Comparison of ENCODE assay signal across 8 cellular contexts in the genomic region with DNA sequence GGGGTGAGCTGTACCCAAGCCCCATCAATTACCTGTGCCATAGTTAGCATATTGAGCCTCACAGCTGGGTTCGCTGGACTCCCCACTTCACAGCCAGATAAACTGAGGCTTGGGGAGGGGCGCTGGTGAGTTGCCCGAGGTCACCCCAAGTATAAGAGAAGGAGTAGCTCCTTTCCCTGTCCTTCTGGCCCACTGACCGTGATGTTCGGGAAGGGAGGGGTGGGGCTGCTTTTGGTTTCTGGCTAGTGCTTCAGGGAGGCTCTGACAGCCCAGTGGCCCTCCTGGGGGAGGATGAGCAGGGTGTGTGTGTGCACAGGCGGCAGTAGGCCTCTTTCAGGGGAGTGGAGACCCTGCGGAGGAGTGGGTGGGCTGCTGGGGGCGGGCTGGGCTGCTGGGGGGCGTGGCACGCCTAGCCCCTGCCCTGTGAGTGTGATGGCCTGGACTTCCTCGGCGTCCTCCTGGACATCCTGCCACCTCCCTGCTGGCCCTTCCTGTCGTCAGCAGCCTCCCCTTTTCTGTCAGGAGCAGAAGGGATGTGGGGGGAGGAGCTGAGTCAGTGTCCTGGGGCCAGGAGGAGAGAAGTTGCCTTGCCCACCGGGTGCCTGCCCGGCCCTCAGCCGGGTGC. TPM values are rescaled to one million over a fixed set of nuclear protein-coding genes. Genes with fewer than 3 reads are reported as not detected.
DNase-seq lines count a peak whose midpoint lies in the region; ATAC-seq and TF ChIP-seq lines count a peak whose summit lies in the region.

No MANE protein-coding gene starts in this region.

- H3K9ac ChIP-seq in iPS-20b (ENCODE audit: low read depth, low read length) = peak overlapping the region; percentile 82; the same call in 1 of the 2 replicates

- intact Hi-C loops in adrenal gland (cut with DNase I) = no loop called here

- H3K27me3 ChIP-seq in adrenal gland (no peaks in the 10 kb centered on the region), iPS-20b (ENCODE audit: insufficient read depth, low read length) (peaks cover 38% of the 10 kb centered on the region)

- peaks cover 0 to 1% of the 10 kb centered on the region in 2 donors for H3K36me3 Mint-ChIP-seq in activated T-cell treated with anti-CD3 and anti-CD28 coated beads, Interleukin-2, amount 50 U/mL, for 72 hours (ENCODE audit: insufficient read depth in 2 of 2)
- peaks cover 0 to 3% of the 10 kb centered on the region in 2 donors for H3K36me3 Mint-ChIP-seq in stimulated activated naive B cell treated with anti-CD40 and anti-IgM and Interleukin-4, amounts not matched to agents 10 μg/mL and 1 μg/mL and 100 μg/mL, for 72 hours

- H3K4me1 Mint-ChIP-seq in activated T-cell treated with anti-CD3 and anti-CD28 coated beads, Interleukin-2, amount 50 U/mL, for 72 hours (ENCODE audit: low read depth) = peaks cover 20% of the 10 kb centered on the region
- peaks cover 24 to 42% of the 10 kb centered on the region in 2 donors for H3K4me1 Mint-ChIP-seq in stimulated activated naive B cell treated with anti-CD40 and anti-IgM and Interleukin-4, amounts not matched to agents 10 μg/mL and 1 μg/mL and 100 μg/mL, for 72 hours

- no peaks in the 10 kb centered on the region for H3K27me3 Mint-ChIP-seq in activated T-cell treated with anti-CD3 and anti-CD28 coated beads, Interleukin-2, amount 50 U/mL, for 72 hours (ENCODE audit: low read depth)
- H3K27me3 Mint-ChIP-seq in stimulated activated naive B cell treated with anti-CD40 and anti-IgM and Interleukin-4, amounts not matched to agents 10 μg/mL and 1 μg/mL and 100 μg/mL, for 72 hours = no peaks in the 10 kb centered on the region

- H3K27ac ChIP-seq in adrenal gland (peak overlapping the region; percentile 73 to 98 (median 94)), iPS-20b (ENCODE audit: low read length) (no peak overlapping the region)

- H3K4me3 ChIP-seq in adrenal gland (peak overlapping the region in 3 of 4 donors; percentile 76 to 100 (median 94)), iPS-20b (ENCODE audit: low read length) (peak overlapping the region; percentile 82)

- 2 to 12% (median 7%) methylated on average over 12 to 16 of the region's 16 CpGs for WGBS in adrenal gland, 4 donors

- H3K4me3 Mint-ChIP-seq in activated T-cell treated with anti-CD3 and anti-CD28 coated beads, Interleukin-2, amount 50 U/mL, for 72 hours = peak overlapping the region; percentile 86 to 89
- peak overlapping the region; percentile 84 to 91 for H3K4me3 Mint-ChIP-seq in stimulated activated naive B cell treated with anti-CD40 and anti-IgM and Interleukin-4, amounts not matched to agents 10 μg/mL and 1 μg/mL and 100 μg/mL, for 72 hours

- H3K36me3 ChIP-seq in adrenal gland (replicated peaks in 1 of 2) = no peaks in the 10 kb centered on the region
- peaks cover 3% of the 10 kb centered on the region; the same call in 1 of the 2 replicates for H3K36me3 ChIP-seq in iPS-20b (ENCODE audit: insufficient read depth, low read depth, low read length)

- peaks cover 66 to 70% of the 10 kb centered on the region in 2 donors for H3K4me1 ChIP-seq in adrenal gland (replicated peaks in 1 of 2)
- H3K4me1 ChIP-seq in iPS-20b (ENCODE audit: insufficient read depth, low read length) = peaks cover 9% of the 10 kb centered on the region; the same call in 1 of the 2 replicates

- ATAC-seq in activated T-cell treated with anti-CD3 and anti-CD28 coated beads, Interleukin-2, amount 50 U/mL, for 72 hours (replicated peaks in 1 of 2) = no peak
- no peak for ATAC-seq in stimulated activated naive B cell treated with anti-CD40 and anti-IgM and Interleukin-4, amounts not matched to agents 10 μg/mL and 1 μg/mL and 100 μg/mL, for 72 hours (replicated peaks)
- ATAC-seq in GM21423 (IDR thresholded peaks at IDR 0.05; ENCODE audit: unreplicated experiment) (no peak), GM18519 (IDR thresholded peaks at IDR 0.05; ENCODE audit: low FRiP score, unreplicated experiment) (no peak)

- H3K27ac Mint-ChIP-seq in activated T-cell treated with anti-CD3 and anti-CD28 coated beads, Interleukin-2, amount 50 U/mL, for 72 hours = peak overlapping the region; percentile 73
- peak overlapping the region; percentile 51 for H3K27ac Mint-ChIP-seq in stimulated activated naive B cell treated with anti-CD40 and anti-IgM and Interleukin-4, amounts not matched to agents 10 μg/mL and 1 μg/mL and 100 μg/mL, for 72 hours

- no peak for TF ChIP-seq CTCF in adrenal gland (IDR thresholded peaks at IDR 0.05)

- peak in 1 of 2 donors; percentile 32 for TF ChIP-seq POLR2A in adrenal gland (IDR thresholded peaks at IDR 0.05)

- DNase-seq in activated T-cell treated with anti-CD3 and anti-CD28 coated beads, Interleukin-2, amount 50 U/mL, for 72 hours = no peak
- no peak for DNase-seq in activated T-cell treated with anti-CD3 and anti-CD28 coated beads, Interleukin-2, amount 50 U/mL, for 1 hour
- DNase-seq in adrenal gland = peak in 6 of 7 donors; percentile 63 to 77 (median 72)
- DNase-seq in stimulated activated naive B cell treated with anti-CD40 and anti-IgM and Interleukin-4, amounts not matched to agents 10 μg/mL and 1 μg/mL and 100 μg/mL, for 72 hours = no peak
- DNase-seq in Kasumi-1 (lab: John Stamatoyannopoulos, UW) = no peak

- H3K9me3 ChIP-seq in adrenal gland (replicated peaks in 1 of 3) = no peaks in the 10 kb centered on the region
- no peaks in the 10 kb centered on the region for H3K9me3 ChIP-seq in iPS-20b (ENCODE audit: insufficient read depth, low read depth, low read length)

- H3K9me3 Mint-ChIP-seq in activated T-cell treated with anti-CD3 and anti-CD28 coated beads, Interleukin-2, amount 50 U/mL, for 72 hours = no peaks in the 10 kb centered on the region
- no peaks in the 10 kb centered on the region for H3K9me3 Mint-ChIP-seq in stimulated activated naive B cell treated with anti-CD40 and anti-IgM and Interleukin-4, amounts not matched to agents 10 μg/mL and 1 μg/mL and 100 μg/mL, for 72 hours

RNA-seq across cellular contexts. Expression of gene TRIOBP, which starts 50.4 kb away (rescaled TPM):
- total RNA-seq in activated T-cell treated with anti-CD3 and anti-CD28 coated beads, Interleukin-2, amount 50 U/mL, for 72 hours = 10 to 100 TPM; 25.4 to 28.6 TPM
- 100 to 1,000 TPM in 6 of 8 donors, 10 to 100 TPM in 2; 57.7 to 146 (median 105) TPM for total RNA-seq in adrenal gland
- 10 to 100 TPM; 24.6 to 43.1 (median 29.6) TPM for polyA plus RNA-seq in adrenal gland

Comparison
In these comparisons a context has a peak if more than half of its experiments do, and no peak if none do; other contexts are left out.
1. DNase-seq: peak in adrenal gland (6 of 7); none in activated T-cell treated with anti-CD3 and anti-CD28 coated beads, Interleukin-2, amount 50 U/mL, for 72 hours (0 of 2), activated T-cell treated with anti-CD3 and anti-CD28 coated beads, Interleukin-2, amount 50 U/mL, for 1 hour (single experiment), stimulated activated naive B cell treated with anti-CD40 and anti-IgM and Interleukin-4, amounts not matched to agents 10 μg/mL and 1 μg/mL and 100 μg/mL, for 72 hours (single experiment) and Kasumi-1 (0 of 2).